Comparison of ENCODE assay signal across 21 cellular contexts in the genomic region with DNA sequence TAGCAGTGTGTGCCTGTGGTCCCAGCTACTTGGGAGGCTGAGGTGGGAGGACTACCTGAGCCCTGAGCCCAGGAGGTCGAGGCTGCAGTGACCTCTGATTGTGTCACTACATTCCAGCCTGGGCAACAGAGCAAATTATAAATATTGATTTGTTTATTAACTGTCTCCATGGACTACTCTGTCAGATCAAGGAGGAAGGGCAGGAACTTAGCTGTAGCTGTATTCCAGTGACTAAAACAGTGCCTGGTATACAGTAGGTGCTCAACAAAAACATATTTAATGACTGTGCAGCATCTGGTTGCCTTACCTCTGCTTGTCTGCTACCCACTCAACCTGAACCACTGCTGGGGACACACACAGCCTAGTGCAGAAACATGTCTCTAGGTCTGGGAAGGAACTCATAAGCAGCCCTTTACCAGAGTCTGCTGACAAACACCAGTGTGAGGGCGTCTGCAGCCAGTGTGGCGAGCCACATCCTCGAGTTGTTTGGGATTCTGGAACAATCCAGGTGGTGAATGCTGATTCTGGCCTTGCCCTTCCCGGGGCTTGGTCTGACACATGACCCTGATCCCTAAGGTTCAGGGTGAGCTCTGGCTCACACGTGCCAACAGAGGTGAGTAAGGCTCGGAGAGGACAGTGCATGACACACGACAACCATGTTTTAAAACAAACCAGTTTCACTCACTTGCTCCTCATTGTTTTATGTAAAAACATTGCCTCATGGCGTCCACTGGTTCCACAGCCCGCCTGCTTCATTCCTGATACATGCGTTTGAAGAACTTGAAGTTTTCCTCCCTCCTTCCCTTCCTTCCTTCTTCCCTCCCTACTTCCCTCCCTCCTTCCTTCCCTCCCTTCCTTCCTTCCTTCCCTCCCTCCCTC.
DNase-seq lines count a peak whose midpoint lies in the region; ATAC-seq and TF ChIP-seq lines count a peak whose summit lies in the region.
"Had no signal": no experiment of that assay in that cellular context is flagged by ENCODE, and none has a peak within 500 bp of the region (broad histone marks: within the 10 kb centered on the region; RNA-seq: fewer than 3 reads in every experiment).

No MANE protein-coding gene starts in this region.

- TF ChIP-seq POLR2A in body of pancreas (IDR thresholded peaks at IDR 0.05), result no peak

- H3K27ac Mint-ChIP-seq in Calu3 (ENCODE audit: unreplicated experiment), result no peak overlapping the region
- H3K27ac Mint-ChIP-seq in nephron progenitor cell, result peak overlapping the region; percentile 39
- H3K27ac Mint-ChIP-seq: activated naive CD4-positive, alpha-beta T cell treated with anti-CD3 and anti-CD28 coated beads, Interleukin-2, amount 50 U/mL, for 24 hours; effector memory CD8-positive, alpha-beta T cell had no signal

- ATAC-seq in body of pancreas, result peak; percentile 64
- no peak for ATAC-seq in foreskin keratinocyte
- ATAC-seq: effector memory CD8-positive, alpha-beta T cell; stimulated activated naive CD8-positive, alpha-beta T cell treated with anti-CD3 and anti-CD28 coated beads, Interleukin-15, Interleukin-2, amounts not matched to agents 100 U/mL and 50 U/mL, for 24 hours had no signal

- no peaks in the 10 kb centered on the region for H3K36me3 Mint-ChIP-seq in Calu3 (ENCODE audit: insufficient read depth, unreplicated experiment)
- no peaks in the 10 kb centered on the region for H3K36me3 Mint-ChIP-seq in nephron progenitor cell (ENCODE audit: low read depth)
- H3K36me3 Mint-ChIP-seq: activated naive CD4-positive, alpha-beta T cell treated with anti-CD3 and anti-CD28 coated beads, Interleukin-2, amount 50 U/mL, for 24 hours had no signal

- intact Hi-C loops in Calu3 (cut with micrococcal nuclease; ENCODE audit: unreplicated experiment) (no loop called here), body of pancreas (cut with DNase I) (no loop called here)

- H3K4me3 ChIP-seq in body of pancreas, result no peak overlapping the region
- H3K4me3 ChIP-seq: GM23248, lung, ovary, SK-N-MC, smooth muscle cell had no signal

- no peaks in the 10 kb centered on the region for H3K9me3 ChIP-seq in body of pancreas
- H3K9me3 ChIP-seq: BE2C, ovary had no signal

- H3K4me3 Mint-ChIP-seq in Calu3 (ENCODE audit: low read depth, unreplicated experiment) (no peak overlapping the region), nephron progenitor cell (no peak overlapping the region)
- H3K4me3 Mint-ChIP-seq: activated naive CD4-positive, alpha-beta T cell treated with anti-CD3 and anti-CD28 coated beads, Interleukin-2, amount 50 U/mL, for 24 hours; effector memory CD8-positive, alpha-beta T cell had no signal

- H3K4me1 ChIP-seq in body of pancreas, result peaks cover 9% of the 10 kb centered on the region
- peaks cover 2% of the 10 kb centered on the region for H3K4me1 ChIP-seq in foreskin keratinocyte

- no peaks in the 10 kb centered on the region for H3K36me3 ChIP-seq in body of pancreas (replicated peaks in 1 of 2; ENCODE audit: insufficient read depth in 1 of 2, low read depth in 2 of 2)
- H3K36me3 ChIP-seq: BE2C, ovary had no signal

- BruUV-seq in Calu3 (replicated peaks; lab: Mats Ljungman, UMichigan), result no TSS peak

- H3K27me3 ChIP-seq in body of pancreas (no peaks in the 10 kb centered on the region), foreskin keratinocyte (no peaks in the 10 kb centered on the region)
- H3K27me3 ChIP-seq: BE2C, ovary had no signal

- peaks cover 27% of the 10 kb centered on the region for H3K4me1 Mint-ChIP-seq in Calu3 (ENCODE audit: low read depth, unreplicated experiment)
- H3K4me1 Mint-ChIP-seq in nephron progenitor cell, result peaks cover 61% of the 10 kb centered on the region

- WGBS in body of pancreas, 2 donors, result 71 to 79% methylated on average over 9 to 11 of the region's 11 CpGs

- DNase-seq in Calu3, result peak; percentile 48
- DNase-seq in M059J (ENCODE audit: low read depth), result peak; percentile 68
- DNase-seq in body of pancreas, result no peak
- DNase-seq in nephron progenitor cell, result no peak
- no peak for DNase-seq in NCI-H2171 (lab: John Stamatoyannopoulos, UW)
- no peak for DNase-seq in activated T-cell treated with anti-CD3 and anti-CD28 coated beads, Interleukin-2, amount 50 U/mL, for 1 hour
- DNase-seq in foreskin keratinocyte, result no peak
- no peak for DNase-seq in NCI-H510A treated with DMSO at 0.1 percent for 48 hours (lab: John Stamatoyannopoulos, UW)
- DNase-seq: BE2C; caudate nucleus; DND-41; effector memory CD8-positive, alpha-beta T cell; foreskin melanocyte; GM23248; NCI-H2227 treated with DMSO at 0.1 percent for 48 hours; ovary; stimulated activated naive CD8-positive, alpha-beta T cell treated with anti-CD3 and anti-CD28 coated beads, Interleukin-15, Interleukin-2, amounts not matched to agents 100 U/mL and 50 U/mL, for 24 hours had no signal

- H3K9me3 Mint-ChIP-seq in Calu3 (ENCODE audit: low read depth, unreplicated experiment) (no peaks in the 10 kb centered on the region), nephron progenitor cell (no peaks in the 10 kb centered on the region)
- H3K9me3 Mint-ChIP-seq: activated naive CD4-positive, alpha-beta T cell treated with anti-CD3 and anti-CD28 coated beads, Interleukin-2, amount 50 U/mL, for 24 hours; effector memory CD8-positive, alpha-beta T cell had no signal

- no peak for TF ChIP-seq CTCF in Calu3 (IDR thresholded peaks at IDR 0.05; ENCODE audit: unreplicated experiment)
- TF ChIP-seq CTCF in body of pancreas (IDR thresholded peaks at IDR 0.05), result no peak
- TF ChIP-seq CTCF in nephron progenitor cell (IDR thresholded peaks at IDR 0.05), result no peak
- no peak for TF ChIP-seq CTCF in foreskin keratinocyte (conservative IDR thresholded peaks at IDR 0.05)

- H3K27ac ChIP-seq in body of pancreas (no peak overlapping the region), foreskin keratinocyte (no peak overlapping the region)
- H3K27ac ChIP-seq: GM23248, ovary, SK-N-MC had no signal

- CTCF ChIA-PET in Calu3 (lab: Charles Lee), result interaction anchor here (0.5 to 1.4 kb wide), 5 partner anchors 9 to 156 kb away, joined by 3 to 5 read pairs (median 3); no protein-coding TSS in a partner anchor

- H3K27me3 Mint-ChIP-seq in Calu3 (ENCODE audit: unreplicated experiment) (no peaks in the 10 kb centered on the region), nephron progenitor cell (ENCODE audit: low read depth, poor library complexity) (peaks cover 6% of the 10 kb centered on the region)
- H3K27me3 Mint-ChIP-seq: activated naive CD4-positive, alpha-beta T cell treated with anti-CD3 and anti-CD28 coated beads, Interleukin-2, amount 50 U/mL, for 24 hours; effector memory CD8-positive, alpha-beta T cell had no signal

Comparison
In these comparisons a context has a peak if more than half of its experiments do, and no peak if none do; other contexts are left out.
1. DNase-seq: peak in Calu3 (single experiment) and M059J (single experiment); none in body of pancreas (0 of 4), nephron progenitor cell (single experiment), NCI-H2171 (single experiment), activated T-cell treated with anti-CD3 and anti-CD28 coated beads, Interleukin-2, amount 50 U/mL, for 1 hour (single experiment), foreskin keratinocyte (0 of 2) and NCI-H510A treated with DMSO at 0.1 percent for 48 hours (single experiment).